ENCODE assay signal across 1 cellular context in the genomic region with DNA sequence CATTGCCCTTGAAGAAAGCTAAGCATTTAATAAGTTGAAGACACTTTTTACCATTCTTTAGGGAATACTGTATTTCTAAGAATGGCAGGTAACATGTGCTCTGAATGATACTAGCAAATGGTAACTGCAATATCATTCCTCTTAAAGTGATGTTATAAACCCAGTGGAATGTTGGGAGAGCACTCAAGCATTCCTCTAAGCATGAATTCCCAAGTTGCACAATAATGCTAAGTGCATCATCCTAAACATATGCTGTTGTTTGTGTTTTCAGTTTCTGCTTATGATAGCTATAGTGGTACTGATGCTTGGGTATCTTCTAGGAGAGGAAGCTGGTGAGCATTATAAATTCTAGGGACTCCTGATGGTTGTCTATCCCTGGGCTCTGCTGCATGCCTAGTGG.
TF ChIP-seq lines count a peak whose summit lies in the region.

No MANE protein-coding gene starts in this region.

TF ChIP-seq in IMR-90, 13 proteins besides CTCF, POLR2A, EP300 and RAD21:
- peak; percentile 17; the same call in 1 of the 2 replicates for TF ChIP-seq MAFK (IDR thresholded peaks at IDR 0.05; ENCODE audit: low read depth, low read length)
- TF ChIP-seq, protein P1, sequence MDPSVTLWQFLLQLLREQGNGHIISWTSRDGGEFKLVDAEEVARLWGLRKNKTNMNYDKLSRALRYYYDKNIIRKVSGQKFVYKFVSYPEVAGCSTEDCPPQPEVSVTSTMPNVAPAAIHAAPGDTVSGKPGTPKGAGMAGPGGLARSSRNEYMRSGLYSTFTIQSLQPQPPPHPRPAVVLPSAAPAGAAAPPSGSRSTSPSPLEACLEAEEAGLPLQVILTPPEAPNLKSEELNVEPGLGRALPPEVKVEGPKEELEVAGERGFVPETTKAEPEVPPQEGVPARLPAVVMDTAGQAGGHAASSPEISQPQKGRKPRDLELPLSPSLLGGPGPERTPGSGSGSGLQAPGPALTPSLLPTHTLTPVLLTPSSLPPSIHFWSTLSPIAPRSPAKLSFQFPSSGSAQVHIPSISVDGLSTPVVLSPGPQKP (IDR thresholded peaks at IDR 0.05; ENCODE audit: borderline replicate concordance, low read depth, low read length), result no peak
- TF ChIP-seq RCOR1 (IDR thresholded peaks at IDR 0.05; ENCODE audit: insufficient replicate concordance, low read length), result peak; percentile 88
- peak; percentile 53; the same call in 1 of the 2 replicates for TF ChIP-seq BHLHE40 (IDR thresholded peaks at IDR 0.05; ENCODE audit: low read depth, low read length)
- no peak for TF ChIP-seq FOS (IDR thresholded peaks at IDR 0.05; ENCODE audit: low read depth, low read length)
- TF ChIP-seq, protein P2, sequence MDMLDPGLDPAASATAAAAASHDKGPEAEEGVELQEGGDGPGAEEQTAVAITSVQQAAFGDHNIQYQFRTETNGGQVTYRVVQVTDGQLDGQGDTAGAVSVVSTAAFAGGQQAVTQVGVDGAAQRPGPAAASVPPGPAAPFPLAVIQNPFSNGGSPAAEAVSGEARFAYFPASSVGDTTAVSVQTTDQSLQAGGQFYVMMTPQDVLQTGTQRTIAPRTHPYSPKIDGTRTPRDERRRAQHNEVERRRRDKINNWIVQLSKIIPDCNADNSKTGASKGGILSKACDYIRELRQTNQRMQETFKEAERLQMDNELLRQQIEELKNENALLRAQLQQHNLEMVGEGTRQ (IDR thresholded peaks at IDR 0.05; ENCODE audit: low read depth, low read length), result no peak
- TF ChIP-seq NFE2L2 (IDR thresholded peaks at IDR 0.05; ENCODE audit: low read depth, low read length), result no peak
- peak; percentile 99 for TF ChIP-seq CEBPB (IDR thresholded peaks at IDR 0.05; ENCODE audit: low read depth, low read length)
